11 cellular contexts compared by ENCODE assay signal in the genomic region with DNA sequence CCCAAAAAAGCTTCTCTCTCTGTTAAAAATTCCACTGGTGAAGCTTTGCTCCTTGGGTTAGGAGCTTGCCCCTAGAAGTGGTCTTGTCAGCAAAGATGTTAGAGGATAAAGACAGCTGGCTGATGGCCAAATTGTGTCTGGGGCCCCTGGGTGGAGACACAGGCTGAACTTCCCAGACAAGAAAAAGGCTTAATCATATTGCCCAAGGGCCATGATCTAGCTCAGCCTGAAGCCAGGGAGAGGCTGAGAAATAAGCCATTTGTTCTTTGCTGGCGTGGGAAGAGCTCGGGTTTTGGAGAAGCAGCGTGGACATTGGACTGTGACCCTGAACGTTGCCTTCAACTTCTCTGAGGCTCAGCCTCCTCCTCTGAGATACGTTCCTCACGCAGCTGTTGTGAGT.
A peak's percentile ranks its signal among the peaks of the same experiment; 100 is the strongest.
DNase-seq lines count a peak whose midpoint lies in the region; ATAC-seq, FAIRE-seq and TF ChIP-seq lines count a peak whose summit lies in the region.
"Had no signal": no experiment of that assay in that cellular context is flagged by ENCODE, and none has a peak within 500 bp of the region (broad histone marks: within the 10 kb centered on the region; RNA-seq: fewer than 3 reads in every experiment).

No MANE protein-coding gene starts in this region.

- no peak overlapping the region for H3K4me3 Mint-ChIP-seq in dendritic cell treated with granulocyte-macrophage colony-stimulating factor and Interleukin-4, amounts not matched to agents 40 ng/mL and 50 ng/mL, for 4 days
- H3K4me3 Mint-ChIP-seq in GM23338, result no peak overlapping the region
- H3K4me3 Mint-ChIP-seq: T-helper 17 cell had no signal

- intact Hi-C loops in dendritic cell treated with granulocyte-macrophage colony-stimulating factor and Interleukin-4, amounts not matched to agents 40 ng/mL and 50 ng/mL, for 4 days (cut with micrococcal nuclease), result loop anchor here (5.0 kb wide), 1 partner anchor 34 kb away; no protein-coding TSS in a partner anchor
- intact Hi-C loops in HepG2 (cut with micrococcal nuclease; ENCODE audit: unreplicated experiment) (no loop called here), aorta (cut with DNase I) (no loop called here)

- H3K9me2 ChIP-seq in GM23338 (ENCODE audit: insufficient read depth) (no peaks in the 10 kb centered on the region), Karpas-422 (replicated peaks; ENCODE audit: insufficient read depth, low read length) (no peaks in the 10 kb centered on the region)

- peak; percentile 63 for FAIRE-seq in HepG2 (lab: Jason Lieb, UNC)

- TF ChIP-seq POLR2A in HepG2 (IDR thresholded peaks at IDR 0.05; ENCODE audit: insufficient read depth in 1 of 2, low read depth in 2 of 2, low read length in 2 of 2), result no peak

- TF ChIP-seq EP300 in HepG2 (IDR thresholded peaks at IDR 0.05; ENCODE audit: low read depth in 2 of 2, low read length in 2 of 2) (no peak), HepG2 (CRISPR knock-in tag; IDR thresholded peaks at IDR 0.05; ENCODE audit: borderline replicate concordance) (no peak)

- CTCF ChIA-PET in HepG2 (lab: Yijun Ruan, JAX; ENCODE audit: low intra/inter-chr PET ratio, low total read pairs), result no interaction called here

- H3K4me1 Mint-ChIP-seq in dendritic cell treated with granulocyte-macrophage colony-stimulating factor and Interleukin-4, amounts not matched to agents 40 ng/mL and 50 ng/mL, for 4 days (ENCODE audit: low read depth), result peaks cover 58% of the 10 kb centered on the region
- peaks cover 6% of the 10 kb centered on the region; the same call in 2 of the 3 replicates for H3K4me1 Mint-ChIP-seq in GM23338
- H3K4me1 Mint-ChIP-seq: T-helper 17 cell had no signal

- H3K27me3 Mint-ChIP-seq in dendritic cell treated with granulocyte-macrophage colony-stimulating factor and Interleukin-4, amounts not matched to agents 40 ng/mL and 50 ng/mL, for 4 days, result peaks cover 4% of the 10 kb centered on the region
- H3K27me3 Mint-ChIP-seq in GM23338 (ENCODE audit: insufficient read depth, low read depth, poor library complexity), result peaks cover 8% of the 10 kb centered on the region
- H3K27me3 Mint-ChIP-seq: T-helper 17 cell had no signal

- H3K4me2 ChIP-seq in HepG2 (ENCODE audit: low read depth, low read length) (peak overlapping the region; percentile 20; the same call in 1 of the 2 replicates), GM23338 (no peak overlapping the region), Karpas-422 (ENCODE audit: low read depth, low read length, poor library complexity, severe bottlenecking) (no peak overlapping the region)

- TF ChIP-seq RAD21 in HepG2 (CRISPR knock-in tag; IDR thresholded peaks at IDR 0.05), result no peak

- POLR2A ChIA-PET in HepG2 (lab: Yijun Ruan, JAX), result interaction anchor here (0.7 to 1.4 kb wide), 5 partner anchors 15 to 263 kb away, joined by 3 to 5 read pairs (median 3); no protein-coding TSS in a partner anchor

- H3K36me3 Mint-ChIP-seq in dendritic cell treated with granulocyte-macrophage colony-stimulating factor and Interleukin-4, amounts not matched to agents 40 ng/mL and 50 ng/mL, for 4 days (ENCODE audit: low read depth), result no peaks in the 10 kb centered on the region
- H3K36me3 Mint-ChIP-seq in GM23338 (ENCODE audit: low read depth), result no peaks in the 10 kb centered on the region

- peak overlapping the region; percentile 33 for H3K27ac Mint-ChIP-seq in dendritic cell treated with granulocyte-macrophage colony-stimulating factor and Interleukin-4, amounts not matched to agents 40 ng/mL and 50 ng/mL, for 4 days
- no peak overlapping the region for H3K27ac Mint-ChIP-seq in GM23338
- H3K27ac Mint-ChIP-seq: T-helper 17 cell had no signal

- H3K36me3 ChIP-seq in HepG2 (replicated peaks in 1 of 2; ENCODE audit: control insufficient read depth in 1 of 2, insufficient read depth in 2 of 2, low read length in 2 of 2) (no peaks in the 10 kb centered on the region), aorta (ENCODE audit: control insufficient read depth in 1 of 2, insufficient read depth in 2 of 2, low read length in 1 of 2) (no peaks in the 10 kb centered on the region), GM23338 (ENCODE audit: insufficient read depth) (no peaks in the 10 kb centered on the region; the same call in 1 of the 2 replicates), Karpas-422 (ENCODE audit: insufficient read depth, low read length) (no peaks in the 10 kb centered on the region)
- H3K36me3 ChIP-seq: HAP-1 had no signal

- H3K9ac ChIP-seq in HepG2 (ENCODE audit: insufficient read depth, low read depth, low read length), result no peak overlapping the region
- H3K9ac ChIP-seq in Karpas-422 (ENCODE audit: low read length), result no peak overlapping the region

- peak; percentile 16 for DNase-seq in activated effector memory CD4-positive, alpha-beta T cell treated with anti-CD3 and anti-CD28 coated beads, Interleukin-2, amount 50 U/mL, for 16 hours
- DNase-seq in activated effector memory CD4-positive, alpha-beta T cell treated with Interleukin-2 at 50 U/mL for 16 hours, result no peak
- DNase-seq in HepG2 (ENCODE audit: low spot score) (no peak), aorta (peak; percentile 70 to 77), GM23338 (ENCODE audit: low spot score) (no peak), Karpas-422 (no peak)
- no peak for DNase-seq in effector CD4-positive, alpha-beta T cell
- DNase-seq: ACHN, T-helper 17 cell had no signal

- ATAC-seq in HepG2 (no peak), aorta (ENCODE audit: low FRiP score) (no peak), GM23338 (no peak)
- ATAC-seq: T-helper 17 cell had no signal

- TF ChIP-seq CTCF in HepG2 (CRISPR knock-in tag; IDR thresholded peaks at IDR 0.05), result no peak
- no peak for TF ChIP-seq CTCF in GM23338 (conservative IDR thresholded peaks at IDR 0.05; ENCODE audit: low read depth in 2 of 2)

- H3K27me3 ChIP-seq in HepG2 (ENCODE audit: control insufficient read depth in 1 of 2, insufficient read depth in 2 of 2, low read length in 2 of 2) (no peaks in the 10 kb centered on the region), aorta (ENCODE audit: control insufficient read depth in 1 of 2, insufficient read depth in 2 of 2, low read length in 1 of 2) (no peaks in the 10 kb centered on the region), GM23338 (ENCODE audit: insufficient read depth) (0 out of 2 replicates have a peak, but pooled peaks cover 4% of the 10 kb centered on the region), Karpas-422 (ENCODE audit: low read length) (no peaks in the 10 kb centered on the region)

- H3K9me3 Mint-ChIP-seq in dendritic cell treated with granulocyte-macrophage colony-stimulating factor and Interleukin-4, amounts not matched to agents 40 ng/mL and 50 ng/mL, for 4 days, result no peaks in the 10 kb centered on the region
- no peaks in the 10 kb centered on the region for H3K9me3 Mint-ChIP-seq in GM23338

- H3K4me3 ChIP-seq in HepG2 (replicated peaks in 1 of 3; ENCODE audit: insufficient read depth in 1 of 3, low read depth in 2 of 3, low read length in 3 of 3) (no peak overlapping the region), aorta (ENCODE audit: low read length in 2 of 2) (no peak overlapping the region), GM23338 (no peak overlapping the region), Karpas-422 (ENCODE audit: low read length) (no peak overlapping the region)
- H3K4me3 ChIP-seq: HAP-1 had no signal

- 11% methylated on average over 6 of the region's 6 CpGs for WGBS in HepG2 (ENCODE audit: low lambda C conversion rate)
- WGBS in aorta, 2 donors, result 63% methylated on average over 6 of the region's 6 CpGs

- in situ Hi-C loops in HepG2 (cut with HindIII; ENCODE audit: extremely low pct_ligation_motif_present, low pct_unique_long_range_greater_than_20kb), result no loop called here

- no peaks in the 10 kb centered on the region for H3K79me2 ChIP-seq in HepG2 (ENCODE audit: insufficient read depth, low read length)
- H3K79me2 ChIP-seq in GM23338 (replicated peaks; ENCODE audit: insufficient read depth), result no peaks in the 10 kb centered on the region
- no peaks in the 10 kb centered on the region for H3K79me2 ChIP-seq in Karpas-422 (ENCODE audit: low read length)

- H3K9me3 ChIP-seq in HepG2 (ENCODE audit: low read length) (no peaks in the 10 kb centered on the region), aorta (ENCODE audit: control insufficient read depth, low read length) (no peaks in the 10 kb centered on the region), Karpas-422 (ENCODE audit: low read length) (no peaks in the 10 kb centered on the region)
- H3K9me3 ChIP-seq: HAP-1 had no signal

- H3F3A ChIP-seq in GM23338 (replicated peaks; ENCODE audit: low read depth), result no peaks in the 10 kb centered on the region

- no peak overlapping the region for H2AFZ ChIP-seq in HepG2 (ENCODE audit: low read length)
- H2AFZ ChIP-seq in GM23338, result no peak overlapping the region
- H2AFZ ChIP-seq in Karpas-422 (ENCODE audit: low read length), result no peak overlapping the region

- no TSS peak for BruUV-seq in HepG2 (replicated peaks; lab: Mats Ljungman, UMichigan)

- H3K4me1 ChIP-seq in HepG2 (ENCODE audit: insufficient read depth, low read length) (peaks cover 74% of the 10 kb centered on the region), aorta (ENCODE audit: control insufficient read depth in 1 of 2, insufficient read depth in 2 of 2, low read length in 2 of 2) (no peaks in the 10 kb centered on the region), GM23338 (ENCODE audit: insufficient read depth) (no peaks in the 10 kb centered on the region), Karpas-422 (ENCODE audit: low read length) (no peaks in the 10 kb centered on the region)
- H3K4me1 ChIP-seq: HAP-1 had no signal

- H4K20me1 ChIP-seq in HepG2 (ENCODE audit: insufficient read depth, low read length), result no peaks in the 10 kb centered on the region
- H4K20me1 ChIP-seq in GM23338 (replicated peaks; ENCODE audit: insufficient read depth), result no peaks in the 10 kb centered on the region
- no peaks in the 10 kb centered on the region for H4K20me1 ChIP-seq in Karpas-422 (ENCODE audit: insufficient read depth, low read depth, low read length)

- no peak overlapping the region for H3K27ac ChIP-seq in HepG2 (ENCODE audit: extremely low read length, insufficient read depth, low read length)
- H3K27ac ChIP-seq in aorta (ENCODE audit: low read depth in 1 of 2, low read length in 2 of 2), result peak overlapping the region; percentile 87 to 89
- no peak overlapping the region for H3K27ac ChIP-seq in GM23338 (ENCODE audit: low read depth)
- no peak overlapping the region for H3K27ac ChIP-seq in Karpas-422 (ENCODE audit: low read length)

TF ChIP-seq in HepG2, 621 proteins besides CTCF, POLR2A, EP300 and RAD21 (continues in another document):
- TF ChIP-seq GATAD2A (CRISPR knock-in tag; IDR thresholded peaks at IDR 0.05) (peak; percentile 40; the same call in 1 of the 2 replicates), HNF4A (CRISPR knock-in tag; IDR thresholded peaks at IDR 0.05) (peak; percentile 60), SOX13 (IDR thresholded peaks at IDR 0.05) (no peak), SOX13 (CRISPR knock-in tag; conservative IDR thresholded peaks at IDR 0.05 in 1 of 2, IDR thresholded peaks at IDR 0.05 in 1 of 2) (no peak)

TF ChIP-seq in GM23338, 12 proteins besides CTCF, POLR2A, EP300 and RAD21 (continues in another document):
- TF ChIP-seq CREB1 (CRISPR knock-in tag; IDR thresholded peaks at IDR 0.05; ENCODE audit: low read depth) (no peak), STAT1 (IDR thresholded peaks at IDR 0.05; ENCODE audit: unreplicated experiment) (no peak), JUNB (IDR thresholded peaks at IDR 0.05; ENCODE audit: unreplicated experiment) (no peak), NANOG (IDR thresholded peaks at IDR 0.05; ENCODE audit: borderline replicate concordance) (no peak), EZH2phosphoT487 (IDR thresholded peaks at IDR 0.05; ENCODE audit: unreplicated experiment) (no peak)

Comparison
In these comparisons a context has a peak if more than half of its experiments do, and no peak if none do; other contexts are left out.
1. DNase-seq: peak in activated effector memory CD4-positive, alpha-beta T cell treated with anti-CD3 and anti-CD28 coated beads, Interleukin-2, amount 50 U/mL, for 16 hours (single experiment) and aorta (2 of 2); none in activated effector memory CD4-positive, alpha-beta T cell treated with Interleukin-2 at 50 U/mL for 16 hours (single experiment), HepG2 (single experiment), GM23338 (single experiment), Karpas-422 (single experiment) and effector CD4-positive, alpha-beta T cell (single experiment).
2. H3K27ac ChIP-seq: peak in aorta (2 of 2); none in HepG2 (single experiment), GM23338 (single experiment) and Karpas-422 (single experiment).